Comparison of ENCODE assay signal across 10 cellular contexts in genomic region chr2:15853903-15854302, GRCh38.
"Had no signal": no experiment of that assay in that cellular context is flagged by ENCODE, and none has a peak within 500 bp of the region (broad histone marks: within the 10 kb centered on the region; RNA-seq: fewer than 3 reads in every experiment).

No MANE protein-coding gene starts in this region.

- H3K36me3 ChIP-seq: HAP-1 had no signal

- H2AFZ ChIP-seq: GM23248 had no signal

- ATAC-seq: HCT116 had no signal

- H3K4me1 Mint-ChIP-seq: H9 had no signal

- H3K4me3 Mint-ChIP-seq: H9, HFFc6 had no signal

- H3K27ac ChIP-seq: GM23248 had no signal

- H3K9ac ChIP-seq: GM23248 had no signal

- H3K27ac Mint-ChIP-seq: H9, HFFc6 had no signal

- H3K9me3 ChIP-seq: HAP-1 had no signal

- H3K4me3 ChIP-seq: GM23248, HAP-1 had no signal

- DNase-seq: GM23248, GOT3, H7, H9, HCEC 1CT, HFFc6 had no signal

- FAIRE-seq: H1, H54 had no signal

- H3K4me1 ChIP-seq: HAP-1 had no signal
